Comparison of ENCODE assay signal across 1 cellular context in the genomic region with DNA sequence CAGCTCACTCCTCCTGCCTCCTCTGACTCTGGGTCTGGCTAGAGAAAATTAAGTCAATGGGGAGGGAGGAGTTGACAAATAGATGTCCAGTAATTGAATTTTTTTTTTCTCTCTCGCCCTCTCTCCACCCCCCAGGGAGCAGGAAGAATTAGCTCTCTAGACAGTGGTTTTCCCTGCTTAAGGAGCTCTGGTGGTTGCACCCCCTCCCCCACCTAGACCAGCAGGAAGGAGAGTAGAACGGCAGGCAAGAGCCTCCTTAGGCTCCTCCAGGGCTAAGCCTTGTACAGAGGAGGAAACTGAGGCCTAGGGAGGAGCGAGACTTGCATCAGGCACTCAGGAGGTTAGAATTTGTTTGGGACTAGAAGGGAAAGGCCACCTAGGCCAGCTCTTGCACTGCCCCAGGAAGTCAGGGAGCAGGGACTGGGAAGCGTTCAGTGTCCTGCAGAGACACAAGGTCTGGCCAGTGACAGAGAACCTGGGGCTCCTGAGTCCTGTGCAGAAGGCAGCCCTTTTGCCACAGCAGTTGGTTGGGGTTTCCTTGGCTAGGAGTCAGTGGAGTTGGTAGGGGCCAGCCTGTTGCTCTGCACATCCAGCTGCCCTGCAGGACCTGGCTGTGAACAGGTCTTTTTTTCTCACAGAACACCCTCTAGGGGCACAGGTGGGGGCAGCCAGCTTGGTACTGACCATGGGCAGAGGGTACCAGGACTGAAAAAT.
TF ChIP-seq lines count a peak whose summit lies in the region.

No MANE protein-coding gene starts in this region.

TF ChIP-seq in A549, 52 proteins besides CTCF, POLR2A, EP300 and RAD21 (continued from another document):
- TF ChIP-seq, protein P1, sequence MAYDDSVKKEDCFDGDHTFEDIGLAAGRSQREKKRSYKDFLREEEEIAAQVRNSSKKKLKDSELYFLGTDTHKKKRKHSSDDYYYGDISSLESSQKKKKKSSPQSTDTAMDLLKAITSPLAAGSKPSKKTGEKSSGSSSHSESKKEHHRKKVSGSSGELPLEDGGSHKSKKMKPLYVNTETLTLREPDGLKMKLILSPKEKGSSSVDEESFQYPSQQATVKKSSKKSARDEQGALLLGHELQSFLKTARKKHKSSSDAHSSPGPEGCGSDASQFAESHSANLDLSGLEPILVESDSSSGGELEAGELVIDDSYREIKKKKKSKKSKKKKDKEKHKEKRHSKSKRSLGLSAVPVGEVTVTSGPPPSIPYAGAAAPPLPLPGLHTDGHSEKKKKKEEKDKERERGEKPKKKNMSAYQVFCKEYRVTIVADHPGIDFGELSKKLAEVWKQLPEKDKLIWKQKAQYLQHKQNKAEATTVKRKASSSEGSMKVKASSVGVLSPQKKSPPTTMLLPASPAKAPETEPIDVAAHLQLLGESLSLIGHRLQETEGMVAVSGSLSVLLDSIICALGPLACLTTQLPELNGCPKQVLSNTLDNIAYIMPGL (CRISPR knock-in tag; IDR thresholded peaks at IDR 0.05; ENCODE audit: borderline replicate concordance): no peak
- TF ChIP-seq CBX2 (IDR thresholded peaks at IDR 0.05; ENCODE audit: borderline replicate concordance, low read depth) (no peak), HOXB5 (CRISPR knock-in tag; IDR thresholded peaks at IDR 0.05) (no peak), TP53 (CRISPR knock-in tag; IDR thresholded peaks at IDR 0.05) (no peak), EHMT2 (IDR thresholded peaks at IDR 0.05; ENCODE audit: low read depth) (no peak), MAFK (IDR thresholded peaks at IDR 0.05; ENCODE audit: partially characterized antibody) (no peak)
- TF ChIP-seq, protein P2, sequence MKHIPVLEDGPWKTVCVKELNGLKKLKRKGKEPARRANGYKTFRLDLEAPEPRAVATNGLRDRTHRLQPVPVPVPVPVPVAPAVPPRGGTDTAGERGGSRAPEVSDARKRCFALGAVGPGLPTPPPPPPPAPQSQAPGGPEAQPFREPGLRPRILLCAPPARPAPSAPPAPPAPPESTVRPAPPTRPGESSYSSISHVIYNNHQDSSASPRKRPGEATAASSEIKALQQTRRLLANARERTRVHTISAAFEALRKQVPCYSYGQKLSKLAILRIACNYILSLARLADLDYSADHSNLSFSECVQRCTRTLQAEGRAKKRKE (CRISPR knock-in tag; IDR thresholded peaks at IDR 0.05; ENCODE audit: low read depth): no peak
- TF ChIP-seq, protein P3, sequence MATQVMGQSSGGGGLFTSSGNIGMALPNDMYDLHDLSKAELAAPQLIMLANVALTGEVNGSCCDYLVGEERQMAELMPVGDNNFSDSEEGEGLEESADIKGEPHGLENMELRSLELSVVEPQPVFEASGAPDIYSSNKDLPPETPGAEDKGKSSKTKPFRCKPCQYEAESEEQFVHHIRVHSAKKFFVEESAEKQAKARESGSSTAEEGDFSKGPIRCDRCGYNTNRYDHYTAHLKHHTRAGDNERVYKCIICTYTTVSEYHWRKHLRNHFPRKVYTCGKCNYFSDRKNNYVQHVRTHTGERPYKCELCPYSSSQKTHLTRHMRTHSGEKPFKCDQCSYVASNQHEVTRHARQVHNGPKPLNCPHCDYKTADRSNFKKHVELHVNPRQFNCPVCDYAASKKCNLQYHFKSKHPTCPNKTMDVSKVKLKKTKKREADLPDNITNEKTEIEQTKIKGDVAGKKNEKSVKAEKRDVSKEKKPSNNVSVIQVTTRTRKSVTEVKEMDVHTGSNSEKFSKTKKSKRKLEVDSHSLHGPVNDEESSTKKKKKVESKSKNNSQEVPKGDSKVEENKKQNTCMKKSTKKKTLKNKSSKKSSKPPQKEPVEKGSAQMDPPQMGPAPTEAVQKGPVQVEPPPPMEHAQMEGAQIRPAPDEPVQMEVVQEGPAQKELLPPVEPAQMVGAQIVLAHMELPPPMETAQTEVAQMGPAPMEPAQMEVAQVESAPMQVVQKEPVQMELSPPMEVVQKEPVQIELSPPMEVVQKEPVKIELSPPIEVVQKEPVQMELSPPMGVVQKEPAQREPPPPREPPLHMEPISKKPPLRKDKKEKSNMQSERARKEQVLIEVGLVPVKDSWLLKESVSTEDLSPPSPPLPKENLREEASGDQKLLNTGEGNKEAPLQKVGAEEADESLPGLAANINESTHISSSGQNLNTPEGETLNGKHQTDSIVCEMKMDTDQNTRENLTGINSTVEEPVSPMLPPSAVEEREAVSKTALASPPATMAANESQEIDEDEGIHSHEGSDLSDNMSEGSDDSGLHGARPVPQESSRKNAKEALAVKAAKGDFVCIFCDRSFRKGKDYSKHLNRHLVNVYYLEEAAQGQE (IDR thresholded peaks at IDR 0.05): no peak
